ENCODE assay signal across 25 cellular contexts in genomic region chr13:83810136-83810535, GRCh38.
DNase-seq lines count a peak whose midpoint lies in the region; ATAC-seq and TF ChIP-seq lines count a peak whose summit lies in the region.
"Had no signal": no experiment of that assay in that cellular context is flagged by ENCODE, and none has a peak within 500 bp of the region (broad histone marks: within the 10 kb centered on the region; RNA-seq: fewer than 3 reads in every experiment).

No MANE protein-coding gene starts in this region.

- H3K27me3 Mint-ChIP-seq in activated T-cell treated with anti-CD3 and anti-CD28 coated beads, Interleukin-2, amount 50 U/mL, for 72 hours (ENCODE audit: low read depth) = no peaks in the 10 kb centered on the region

- no peaks in the 10 kb centered on the region for H3K9me3 Mint-ChIP-seq in activated T-cell treated with anti-CD3 and anti-CD28 coated beads, Interleukin-2, amount 50 U/mL, for 72 hours
- H3K9me3 Mint-ChIP-seq: CD8-positive, alpha-beta T cell had no signal

- H3K27me3 ChIP-seq in layer of hippocampus (ENCODE audit: control insufficient read depth, insufficient read depth, low read length) = no peaks in the 10 kb centered on the region
- H3K27me3 ChIP-seq: SJCRH30 had no signal

- H3K4me3 ChIP-seq in lower leg skin (ENCODE audit: low read depth, poor library complexity, severe bottlenecking) = no peak overlapping the region
- H3K4me3 ChIP-seq: A549, PC-9, SJCRH30 had no signal

- ATAC-seq in HG03565 (IDR thresholded peaks at IDR 0.05; ENCODE audit: unreplicated experiment) = no peak
- no peak for ATAC-seq in activated T-cell treated with anti-CD3 and anti-CD28 coated beads, Interleukin-2, amount 50 U/mL, for 72 hours (replicated peaks in 1 of 2)
- ATAC-seq: A549; CD8-positive, alpha-beta T cell; Right ventricle myocardium inferior had no signal

- TF ChIP-seq POLR2A in lower leg skin (IDR thresholded peaks at IDR 0.05) = no peak

- no peak overlapping the region for H3K27ac Mint-ChIP-seq in activated T-cell treated with anti-CD3 and anti-CD28 coated beads, Interleukin-2, amount 50 U/mL, for 72 hours
- H3K27ac Mint-ChIP-seq: CD8-positive, alpha-beta T cell had no signal

- H3K27ac ChIP-seq in caudate nucleus (ENCODE audit: low read depth, low read length) (peak overlapping the region; percentile 69), layer of hippocampus (ENCODE audit: low read depth, low read length) (peak overlapping the region; percentile 57)
- H3K27ac ChIP-seq: A549, PC-9, SJCRH30 had no signal

- WGBS in lower leg skin, 2 donors = 54 to 57% methylated on average over 2 of the region's 2 CpGs

- no peak for TF ChIP-seq CTCF in lower leg skin (IDR thresholded peaks at IDR 0.05)

- DNase-seq in caudate nucleus (lab: John Stamatoyannopoulos, UW) (peak in 2 of 61 donors; percentile 28 to 33), pons (ENCODE audit: low spot score) (peak; percentile 91), lower leg skin (ENCODE audit: low spot score in 2 of 2) (no peak)
- DNase-seq in effector CD8-positive, alpha-beta T cell (lab: John Stamatoyannopoulos, UW) = no peak
- no peak for DNase-seq in activated T-cell treated with anti-CD3 and anti-CD28 coated beads, Interleukin-2, amount 50 U/mL, for 72 hours
- DNase-seq: AML-193; C1 segment of cervical spinal cord; CD8-positive, alpha-beta T cell; DMS 273 treated with DMSO at 0.1 percent for 48 hours; DMS79; EL; GDM1; IMR-90; KG1; MM.1S; NCI-H2029; NCI-H446 treated with DMSO at 0.1 percent for 48 hours; NCI-H526; NCI-H82; PC-9; SJCRH30 had no signal

- no peaks in the 10 kb centered on the region for H3K36me3 Mint-ChIP-seq in activated T-cell treated with anti-CD3 and anti-CD28 coated beads, Interleukin-2, amount 50 U/mL, for 72 hours (ENCODE audit: insufficient read depth in 2 of 2)
- H3K36me3 Mint-ChIP-seq: CD8-positive, alpha-beta T cell had no signal

- H3K4me3 Mint-ChIP-seq in activated T-cell treated with anti-CD3 and anti-CD28 coated beads, Interleukin-2, amount 50 U/mL, for 72 hours = no peak overlapping the region
- H3K4me3 Mint-ChIP-seq: CD8-positive, alpha-beta T cell had no signal

- intact Hi-C loops in lower leg skin (cut with DNase I; ENCODE audit: low total_unique reads) = no loop called here

- no peaks in the 10 kb centered on the region for H3K4me1 Mint-ChIP-seq in activated T-cell treated with anti-CD3 and anti-CD28 coated beads, Interleukin-2, amount 50 U/mL, for 72 hours (ENCODE audit: low read depth)
